Comparison of ENCODE assay signal across 10 cellular contexts in the genomic region with DNA sequence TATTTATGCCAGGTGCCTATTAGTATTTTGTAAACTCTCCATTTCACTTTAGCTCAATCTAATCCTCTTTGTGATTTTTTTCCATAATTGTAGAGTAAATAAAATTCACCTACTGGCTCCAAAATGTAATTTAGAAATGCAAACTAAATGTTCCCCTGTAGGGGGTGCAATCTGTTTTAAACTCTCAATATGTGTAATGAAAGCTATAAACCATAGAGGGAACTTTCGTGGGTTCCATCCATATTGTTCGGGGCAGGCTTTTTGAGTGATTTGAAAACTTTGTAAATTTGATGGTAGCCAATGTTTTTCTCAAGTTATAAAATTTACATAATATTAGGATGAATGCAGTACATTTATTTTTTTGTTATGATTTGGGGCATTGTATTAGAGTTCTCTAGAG. TPM values are rescaled to one million over a fixed set of nuclear protein-coding genes. Genes with fewer than 3 reads are reported as not detected.
DNase-seq lines count a peak whose midpoint lies in the region; ATAC-seq and TF ChIP-seq lines count a peak whose summit lies in the region.
"Had no signal": no experiment of that assay in that cellular context is flagged by ENCODE, and none has a peak within 500 bp of the region (broad histone marks: within the 10 kb centered on the region; RNA-seq: fewer than 3 reads in every experiment).

No MANE protein-coding gene starts in this region.

- H3K27ac Mint-ChIP-seq in activated T-cell treated with anti-CD3 and anti-CD28 coated beads, Interleukin-2, amount 50 U/mL, for 72 hours = no peak overlapping the region

- no peaks in the 10 kb centered on the region for H3K9me3 ChIP-seq in DND-41 (ENCODE audit: insufficient read depth, low read length, severe bottlenecking)
- H3K9me3 ChIP-seq in Peyer's patch = no peaks in the 10 kb centered on the region

- H3K4me2 ChIP-seq in DND-41 (ENCODE audit: insufficient read depth, low read length) = no peak overlapping the region

- H3K4me1 Mint-ChIP-seq in activated T-cell treated with anti-CD3 and anti-CD28 coated beads, Interleukin-2, amount 50 U/mL, for 72 hours (ENCODE audit: low read depth) = peaks cover 6% of the 10 kb centered on the region

- H3K27me3 ChIP-seq in DND-41 (ENCODE audit: insufficient read depth, low read length, poor library complexity) = no peaks in the 10 kb centered on the region
- no peaks in the 10 kb centered on the region for H3K27me3 ChIP-seq in Peyer's patch

- H3K4me3 ChIP-seq in DND-41 (ENCODE audit: low read depth in 1 of 2, low read length in 2 of 2) (no peak overlapping the region), Peyer's patch (no peak overlapping the region), retinal pigment epithelial cell (ENCODE audit: low read length) (no peak overlapping the region)

- H3K36me3 ChIP-seq in DND-41 (ENCODE audit: insufficient read depth, low read length) (no peaks in the 10 kb centered on the region), Peyer's patch (no peaks in the 10 kb centered on the region)

- H3K27me3 Mint-ChIP-seq in activated T-cell treated with anti-CD3 and anti-CD28 coated beads, Interleukin-2, amount 50 U/mL, for 72 hours (ENCODE audit: low read depth) = no peaks in the 10 kb centered on the region

- H3K9me3 Mint-ChIP-seq in activated T-cell treated with anti-CD3 and anti-CD28 coated beads, Interleukin-2, amount 50 U/mL, for 72 hours = no peaks in the 10 kb centered on the region

- no peak overlapping the region for H2AFZ ChIP-seq in DND-41 (ENCODE audit: low read depth, low read length)

- DNase-seq in DND-41 (no peak), Peyer's patch (no peak), fibroblast of gingiva (ENCODE audit: low read depth) (peak; percentile 20), retinal pigment epithelial cell (ENCODE audit: low read depth) (no peak), ecto neural progenitor cell (ENCODE audit: low spot score) (no peak), DMS79 treated with DMSO at 0.1 percent for 48 hours (lab: John Stamatoyannopoulos, UW) (no peak)
- no peak for DNase-seq in activated T-cell treated with anti-CD3 and anti-CD28 coated beads, Interleukin-2, amount 50 U/mL, for 72 hours

- H3K4me3 Mint-ChIP-seq in activated T-cell treated with anti-CD3 and anti-CD28 coated beads, Interleukin-2, amount 50 U/mL, for 72 hours = no peak overlapping the region

- H3K9ac ChIP-seq in DND-41 (ENCODE audit: low read depth, low read length) = no peak overlapping the region

- ATAC-seq in DND-41 (ENCODE audit: insufficient read depth, low read depth) (0 out of 3 replicates have a peak, but pooled peaks have one; percentile 59), HG03139 (IDR thresholded peaks at IDR 0.05; ENCODE audit: unreplicated experiment) (peak; percentile 65)
- ATAC-seq in activated T-cell treated with anti-CD3 and anti-CD28 coated beads, Interleukin-2, amount 50 U/mL, for 72 hours (replicated peaks in 1 of 2) = no peak

- TF ChIP-seq POLR2A in Peyer's patch (IDR thresholded peaks at IDR 0.05) = no peak

- H3K27ac ChIP-seq in DND-41 (ENCODE audit: low read length) = no peak overlapping the region
- no peak overlapping the region for H3K27ac ChIP-seq in Peyer's patch

- H3K36me3 Mint-ChIP-seq in activated T-cell treated with anti-CD3 and anti-CD28 coated beads, Interleukin-2, amount 50 U/mL, for 72 hours (ENCODE audit: insufficient read depth in 2 of 2) = no peaks in the 10 kb centered on the region

- no peaks in the 10 kb centered on the region for H4K20me1 ChIP-seq in DND-41 (ENCODE audit: insufficient read depth, low read length)

- no peaks in the 10 kb centered on the region for H3K79me2 ChIP-seq in DND-41 (ENCODE audit: insufficient read depth, low read length)

- no peaks in the 10 kb centered on the region for H3K4me1 ChIP-seq in DND-41 (ENCODE audit: insufficient read depth, low read length)
- no peaks in the 10 kb centered on the region for H3K4me1 ChIP-seq in Peyer's patch

- peak; percentile 55 for TF ChIP-seq CTCF in DND-41 (IDR thresholded peaks at IDR 0.05; ENCODE audit: borderline replicate concordance, extremely low read depth, low read length, poor library complexity, severe bottlenecking)
- TF ChIP-seq CTCF in Peyer's patch (IDR thresholded peaks at IDR 0.05) = peak in 4 of 6 experiments; percentile 35 to 40 (median 38)
- TF ChIP-seq CTCF in retinal pigment epithelial cell (conservative IDR thresholded peaks at IDR 0.05; ENCODE audit: low read depth, low read length) = peak; percentile 51

RNA-seq across cellular contexts. Expression of gene TSPYL6, which starts 49.4 kb away (rescaled TPM):
- not detected for total RNA-seq in Peyer's patch
- total RNA-seq in activated T-cell treated with anti-CD3 and anti-CD28 coated beads, Interleukin-2, amount 50 U/mL, for 72 hours = not detected
- total RNA-seq: pulmonary artery endothelial cell; T-helper 1 cell treated with Interleukin-12 subunit alpha and Interleukin-12 subunit beta and Interleukin-4 antibody, amounts not matched to agents 30 ng/mL and 1 ng/mL, for 36 hours had no signal

Comparison
In these comparisons a context has a peak if more than half of its experiments do, and no peak if none do; other contexts are left out.
1. ATAC-seq: peak in DND-41 (single experiment) and HG03139 (single experiment); none in activated T-cell treated with anti-CD3 and anti-CD28 coated beads, Interleukin-2, amount 50 U/mL, for 72 hours (0 of 2).
2. Peak in every context shown above with its lines, with median percentiles within 50 percentile points of each other: CTCF ChIP-seq.